23 cellular contexts compared by ENCODE assay signal in genomic region chr12:19520646-19521045, GRCh38.
"Had no signal": no experiment of that assay in that cellular context is flagged by ENCODE, and none has a peak within 500 bp of the region (broad histone marks: within the 10 kb centered on the region; RNA-seq: fewer than 3 reads in every experiment).

No MANE protein-coding gene starts in this region.

- H3K27me3 ChIP-seq: dorsolateral prefrontal cortex, foreskin keratinocyte, gastroesophageal sphincter, neutrophil, right atrium auricular region, sigmoid colon, stomach, thyroid gland had no signal

- DNase-seq: dorsolateral prefrontal cortex; effector CD4-positive, alpha-beta T cell; foreskin keratinocyte; hypothalamus; mesenchymal stem cell; mucosa of descending colon; naive B cell; sigmoid colon; stimulated activated CD4-positive, alpha-beta T cell treated with anti-CD3 and anti-CD28 coated beads, Interleukin-2, amount 100 ng/mL, for 24 hours; stimulated activated CD4-positive, alpha-beta T cell treated with anti-CD3 and anti-CD28 coated beads, Interleukin-4, amount 100 ng/mL, for 24 hours; stimulated activated naive CD4-positive, alpha-beta T cell treated with Interleukin-2 at 50 U/mL for 16 hours; stomach; thyroid gland had no signal

- H3K36me3 ChIP-seq: prostate gland, thyroid gland had no signal

- H3K4me1 ChIP-seq: foreskin keratinocyte, prostate gland, right atrium auricular region had no signal

- H3K9me3 ChIP-seq: gastroesophageal sphincter, mucosa of descending colon, neutrophil, prostate gland, right atrium auricular region, sigmoid colon, stomach, thyroid gland had no signal

- ATAC-seq: esophagus mucosa; foreskin keratinocyte; gastroesophageal sphincter; left lobe of liver; mucosa of descending colon; natural killer cell treated with Interleukin-12 subunit alpha and Interleukin-12 subunit beta and Interleukin-15 and Interleukin-18, amount 100 ng/mL, for 72 hours; stimulated activated effector memory CD8-positive, alpha-beta T cell treated with anti-CD3 and anti-CD28 coated beads, Interleukin-12 subunit alpha, Interleukin-12 subunit beta, amount 100 ng/mL, for 72 hours had no signal

- H3K4me3 ChIP-seq: dorsolateral prefrontal cortex, gastroesophageal sphincter, lung, mucosa of descending colon, prostate gland, right atrium auricular region, sigmoid colon, stomach, thyroid gland had no signal

- H3K27ac ChIP-seq: epithelial cell of prostate, foreskin keratinocyte, gastroesophageal sphincter, neutrophil, prostate gland, right atrium auricular region, sigmoid colon, stomach, thyroid gland had no signal
